ENCODE assay signal across 8 cellular contexts in genomic region chr15:79909556-79910335, GRCh38. TPM values are rescaled to one million over a fixed set of nuclear protein-coding genes. Genes with fewer than 3 reads are reported as not detected.
DNase-seq lines count a peak whose midpoint lies in the region; ATAC-seq, FAIRE-seq and TF ChIP-seq lines count a peak whose summit lies in the region.
"Not testable (repeated sequence)": the region's sequence is repeated elsewhere in the genome, so short reads cannot be mapped to it uniquely, and the experiment has no call there.

No MANE protein-coding gene starts in this region.

- not testable (repeated sequence) for H3K27ac ChIP-seq in Karpas-422 (ENCODE audit: low read length); GM12878 (ENCODE audit: control insufficient read depth, insufficient read depth); testis

- H3K9me3 ChIP-seq in Karpas-422 (ENCODE audit: low read length) = peaks cover 22% of the 10 kb centered on the region
- not testable (repeated sequence) for H3K9me3 ChIP-seq in GM12878 (replicated peaks; ENCODE audit: control insufficient read depth, insufficient read depth, low read length); testis

- peaks cover 53% of the 10 kb centered on the region for H3K36me3 ChIP-seq in Karpas-422 (ENCODE audit: insufficient read depth, low read length)
- not testable (repeated sequence) for H3K36me3 ChIP-seq in GM12878 (ENCODE audit: control insufficient read depth in 2 of 2, insufficient read depth in 2 of 2, low read length in 1 of 2); testis (ENCODE audit: low read depth, missing control alignments)

- peak; percentile 86 for ATAC-seq in GM19452 (IDR thresholded peaks at IDR 0.05; ENCODE audit: unreplicated experiment)
- ATAC-seq in GM21786 (IDR thresholded peaks at IDR 0.05; ENCODE audit: unreplicated experiment) = peak; percentile 79
- ATAC-seq in HG03159 (IDR thresholded peaks at IDR 0.05; ENCODE audit: unreplicated experiment) = peak; percentile 84
- ATAC-seq in GM12878 = peak; percentile 89

- not testable (repeated sequence) for H3K4me3 ChIP-seq in GM12865 (ENCODE audit: low read depth, low read length); Karpas-422 (ENCODE audit: low read length); GM12878; testis

- not testable (repeated sequence) for H3K27me3 ChIP-seq in Karpas-422 (ENCODE audit: low read length); GM12878 (replicated peaks in 1 of 2; ENCODE audit: control insufficient read depth in 2 of 2, insufficient read depth in 2 of 2, low read length in 1 of 2); testis

- H3K9ac ChIP-seq in Karpas-422 (ENCODE audit: low read length); GM12878 (ENCODE audit: control insufficient read depth, insufficient read depth, low read length): not testable (repeated sequence)

- CTCF ChIA-PET in GM12878 (lab: Yijun Ruan, JAX) = interaction anchor here (0.9 to 3.4 kb wide), 7 partner anchors 11 to 83 kb away, joined by 3 to 12 read pairs (median 4); no protein-coding TSS in a partner anchor

- not testable (repeated sequence) for H4K20me1 ChIP-seq in Karpas-422 (ENCODE audit: insufficient read depth, low read depth, low read length); GM12878 (ENCODE audit: control insufficient read depth, insufficient read depth)

- not testable (repeated sequence) for TF ChIP-seq EP300 in GM12878 (IDR thresholded peaks at IDR 0.05; ENCODE audit: borderline replicate concordance in 1 of 2, control insufficient read depth in 1 of 2, low read depth in 2 of 2, low read length in 2 of 2)

- intact Hi-C loops in GM12878 (cut with micrococcal nuclease; ENCODE audit: unreplicated experiment); testis (cut with DNase I; ENCODE audit: low total_unique reads): not testable (repeated sequence)

- not testable (repeated sequence) for TF ChIP-seq CTCF in GM12865 (IDR thresholded peaks at IDR 0.05; ENCODE audit: insufficient read depth, low read depth, low read length, missing control alignments); GM12878 (IDR thresholded peaks at IDR 0.05 in 2 of 3, conservative IDR thresholded peaks at IDR 0.05 in 1 of 3; ENCODE audit: control insufficient read depth in 2 of 3, extremely low read depth in 1 of 3, insufficient read depth in 1 of 3, low read depth in 3 of 3, low read length in 3 of 3); testis (IDR thresholded peaks at IDR 0.05)

- H3K9me2 ChIP-seq in Karpas-422 (replicated peaks; ENCODE audit: insufficient read depth, low read length) = not testable (repeated sequence)

- peak; percentile 41 for FAIRE-seq in GM12878 (lab: Jason Lieb, UNC)

- H3K4me1 ChIP-seq in Karpas-422 (ENCODE audit: low read length); GM12878 (ENCODE audit: control insufficient read depth, insufficient read depth, low read length); testis: not testable (repeated sequence)

- H3K4me2 ChIP-seq in Karpas-422 (ENCODE audit: low read depth, low read length, poor library complexity, severe bottlenecking); GM12878 (ENCODE audit: control insufficient read depth, insufficient read depth): not testable (repeated sequence)

- H2AFZ ChIP-seq in Karpas-422 (ENCODE audit: low read length); GM12878 (ENCODE audit: control insufficient read depth, low read depth, low read length): not testable (repeated sequence)

- BruUV-seq in GM12878 (replicated peaks; lab: Mats Ljungman, UMichigan) = not testable (repeated sequence)

- SMC1A ChIA-PET in GM12878 (lab: Charles Lee; ENCODE audit: uncharacterized antibody, unreplicated experiment) = interaction anchor here (0.7 to 3.4 kb wide), 8 partner anchors 8 to 72 kb away, joined by 3 to 33 read pairs (median 4); no protein-coding TSS in a partner anchor

- RAD21 ChIA-PET in GM12878 (lab: Charles Lee; ENCODE audit: unreplicated experiment) = interaction anchor here (1.1 to 3.0 kb wide), 9 partner anchors 10 to 68 kb away, joined by 3 to 22 read pairs (median 4); partner anchors contain the start of gene BCL2A1

- not testable (repeated sequence) for TF ChIP-seq POLR2A in GM12878 (IDR thresholded peaks at IDR 0.05; ENCODE audit: low read depth, low read length); testis (IDR thresholded peaks at IDR 0.05)

- DNase-seq in GM12865 (ENCODE audit: low read depth) = peak; percentile 32
- peak; percentile 68 for DNase-seq in Karpas-422
- peak; percentile 66 for DNase-seq in OCI-M1 (lab: John Stamatoyannopoulos, UW)
- DNase-seq in GM12878 (ENCODE audit: low read depth, low spot score) = not testable (repeated sequence)
- DNase-seq in testis = peak; percentile 51

- TF ChIP-seq RAD21 in GM12878 (IDR thresholded peaks at IDR 0.05; ENCODE audit: insufficient read depth, low read depth, low read length) = not testable (repeated sequence)

- in situ Hi-C loops in GM12878 (cut with MboI) = not testable (repeated sequence)

- WGBS in GM12878 (ENCODE audit: insufficient coverage, insufficient replicate concordance, low lambda C conversion rate, missing lambda C conversion rate) = 72% methylated on average over 4 of the region's 4 CpGs
- WGBS in testis, 2 donors = 79% methylated on average over 4 of the region's 4 CpGs

- POLR2A ChIA-PET in GM12878 (lab: Charles Lee) = interaction anchor here (1.5 to 3.7 kb wide), 2 partner anchors 12 to 60 kb away, joined by 4 to 27 read pairs; no protein-coding TSS in a partner anchor

- peaks cover 55% of the 10 kb centered on the region for H3K79me2 ChIP-seq in Karpas-422 (ENCODE audit: low read length)
- not testable (repeated sequence) for H3K79me2 ChIP-seq in GM12878 (ENCODE audit: control insufficient read depth, insufficient read depth, low read length)

TF ChIP-seq in GM12878, 131 proteins besides CTCF, POLR2A, EP300 and RAD21 (continues in another document):
- TF ChIP-seq LARP7 (IDR thresholded peaks at IDR 0.05) (0 out of 2 replicates have a peak, but pooled peaks have one; percentile 35), IRF3 (IDR thresholded peaks at IDR 0.05) (peak; percentile 42; the same call in 1 of the 2 replicates), ZBTB33 (IDR thresholded peaks at IDR 0.05) (peak; percentile 96), NR2C1 (IDR thresholded peaks at IDR 0.05) (peak; percentile 55; the same call in 1 of the 2 replicates), IKZF2 (IDR thresholded peaks at IDR 0.05) (peak in 1 of 2 experiments; percentile 56; a peak in 1 of 4 replicates)

RNA-seq across cellular contexts. Expression of gene MTHFS, which starts 12.9 kb away (rescaled TPM):
- total RNA-seq in Karpas-422 (2014; rRNA removed; shearing (Covaris generic); ENCODE audit: low replicate concordance) = 35.5 and 57.0 TPM in 2 replicates
- 18.0 and 20.7 TPM in 2 replicates for total RNA-seq in GM12878 (2013; cell fraction: nucleolus; rRNA removed)
- total RNA-seq in GM12878 (2014; rRNA removed) (24.0 and 26.8 TPM in 2 replicates), GM12878 (2014; rRNA removed; fragmentation: Illumina TruSeq; extraction: Trizol) (25.3 and 26.9 TPM in 2 replicates), GM12878 (2021) (35.3 and 38.4 TPM in 2 replicates), testis (10 to 100 TPM; 32.5 to 44.2 TPM)
- 16.9 TPM for polyA plus RNA-seq in GM12878 (2011; ENCODE audit: low read depth)
- polyA plus RNA-seq in GM12878 (2011; rRNA removed) (38.4 and 38.5 TPM in 2 replicates), GM12878 (2014; fragmentation: Illumina TruSeq; extraction: Trizol) (22.4 and 28.4 TPM in 2 replicates), GM12878 (2014; fragmentation: Nextera tagmentation; extraction: Ambion mirVana) (10 to 100 TPM; 14.0 to 24.5 TPM), GM12878 (2014; rRNA removed) (44.3 and 49.0 TPM in 2 replicates), GM12878 (2016; fragmentation: Nextera tagmentation; extraction: Ambion mirVana) (10 to 100 TPM; 78.9 to 81.9 TPM), testis (ENCODE audit: insufficient read depth, low read depth, low replicate concordance) (24.9 TPM)
- 26.7 and 34.1 TPM in 2 replicates for polyA plus RNA-seq in GM12878 (2011; cell fraction: cytosol; rRNA removed)
- 13.9 and 16.3 TPM in 2 replicates for polyA plus RNA-seq in GM12878 (2011; cell fraction: nucleus; rRNA removed)
- polyA plus RNA-seq in GM12878 (2012) = 21.6 and 24.8 TPM in 2 replicates
- polyA minus RNA-seq in GM12878 (2011; rRNA and poly(A)+ RNA removed) = 7.6 and 18.4 TPM in 2 replicates
- 7.5 and 9.8 TPM in 2 replicates for polyA minus RNA-seq in GM12878 (2011; cell fraction: cytosol; rRNA and poly(A)+ RNA removed)
- polyA minus RNA-seq in GM12878 (2011; cell fraction: nucleus; rRNA and poly(A)+ RNA removed) = 9.1 and 10.6 TPM in 2 replicates
